Comparison of ENCODE assay signal across 8 cellular contexts in the genomic region with DNA sequence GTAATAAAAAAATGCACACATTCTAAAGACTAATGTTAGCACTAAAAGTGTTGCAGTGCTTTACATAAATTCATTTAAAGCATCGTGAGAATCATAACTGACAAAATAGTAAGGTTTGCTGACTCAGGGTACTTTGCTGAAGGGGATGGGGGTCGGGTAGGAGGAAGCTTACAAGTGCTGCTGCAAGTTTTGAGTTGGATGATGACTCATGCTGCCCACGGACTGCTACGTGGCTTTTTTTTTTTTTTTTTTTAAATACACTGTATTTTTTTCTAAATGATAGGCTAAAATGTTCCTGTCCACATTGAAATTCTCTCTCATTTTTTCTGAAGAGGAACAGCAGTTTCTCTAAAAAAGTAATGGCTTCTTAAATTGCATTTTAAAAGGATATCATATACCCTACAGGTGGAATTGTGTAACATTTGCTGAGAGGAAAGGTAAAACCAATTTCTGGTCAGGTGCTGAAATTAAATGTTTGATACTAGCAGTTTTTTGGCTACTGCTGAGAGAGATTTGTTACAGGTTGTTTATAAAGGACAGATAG.
DNase-seq lines count a peak whose midpoint lies in the region; ATAC-seq and TF ChIP-seq lines count a peak whose summit lies in the region.

No MANE protein-coding gene starts in this region.

- ATAC-seq in HG03175 (IDR thresholded peaks at IDR 0.05; ENCODE audit: unreplicated experiment) = no peak

- H3K4me3 ChIP-seq in GM12865 (ENCODE audit: low read depth, low read length) = peak overlapping the region; percentile 89
- H3K4me3 ChIP-seq in LNCaP clone FGC (ENCODE audit: low read depth, low read length) = peak overlapping the region; percentile 97
- H3K4me3 ChIP-seq in coronary artery = peak overlapping the region; percentile 85

- DNase-seq in GM12865 (ENCODE audit: low read depth) = peak; percentile 93
- peak; percentile 94 for DNase-seq in LNCaP clone FGC (ENCODE audit: low read depth)
- DNase-seq in activated CD4-positive, CD25-positive, alpha-beta regulatory T cell treated with anti-CD3 and anti-CD28 coated beads, Interleukin-2, amount 50 U/mL, for 72 hours = peak; percentile 46
- no peak for DNase-seq in coronary artery (ENCODE audit: low spot score)
- peak; percentile 63 for DNase-seq in medulla oblongata (ENCODE audit: extremely low spot score)
- peak; percentile 37 for DNase-seq in stimulated activated CD8-positive, alpha-beta memory T cell treated with anti-CD3 and anti-CD28 coated beads, Interleukin-15, amount 100 ng/mL, for 1 hour (ENCODE audit: low read depth)
- DNase-seq in retina = no peak

- no peak for TF ChIP-seq CTCF in GM12865 (IDR thresholded peaks at IDR 0.05; ENCODE audit: insufficient read depth, low read depth, low read length, missing control alignments)
- no peak for TF ChIP-seq CTCF in LNCaP clone FGC (IDR thresholded peaks at IDR 0.05; ENCODE audit: control insufficient read depth, extremely low read depth, insufficient read depth)
- no peak for TF ChIP-seq CTCF in coronary artery (IDR thresholded peaks at IDR 0.05)

- H3K27ac ChIP-seq in coronary artery = peak overlapping the region; percentile 97 to 99

Comparison
In these comparisons a context has a peak if more than half of its experiments do, and no peak if none do; other contexts are left out.
1. DNase-seq: peak in GM12865 (single experiment), LNCaP clone FGC (single experiment), activated CD4-positive, CD25-positive, alpha-beta regulatory T cell treated with anti-CD3 and anti-CD28 coated beads, Interleukin-2, amount 50 U/mL, for 72 hours (single experiment), medulla oblongata (single experiment) and stimulated activated CD8-positive, alpha-beta memory T cell treated with anti-CD3 and anti-CD28 coated beads, Interleukin-15, amount 100 ng/mL, for 1 hour (single experiment); none in coronary artery (single experiment) and retina (single experiment).
2. Peak in every context shown above with its lines, with median percentiles within 50 percentile points of each other: H3K4me3 ChIP-seq.